ENCODE assay signal across 26 cellular contexts in the genomic region with DNA sequence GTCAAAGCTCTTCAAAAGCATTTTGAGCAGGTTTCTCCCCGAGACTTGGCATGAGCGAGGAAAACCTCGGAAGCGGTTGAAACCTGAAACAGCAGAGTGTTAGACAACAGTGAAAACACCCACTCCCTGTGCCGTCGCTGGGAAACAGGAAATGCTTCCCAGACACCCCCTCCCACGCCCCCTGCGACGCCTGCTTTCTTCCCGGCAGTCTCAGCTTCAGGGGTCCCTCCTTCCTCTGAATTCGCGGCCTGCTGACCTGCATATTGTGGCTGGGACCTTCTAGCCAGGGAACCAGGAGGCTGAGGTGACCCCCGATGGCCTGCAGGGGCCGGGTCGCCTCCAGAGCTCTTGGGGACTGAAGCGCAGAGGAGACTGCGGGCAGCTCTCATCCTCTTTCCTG.
DNase-seq lines count a peak whose midpoint lies in the region; ATAC-seq, FAIRE-seq and TF ChIP-seq lines count a peak whose summit lies in the region.
"Had no signal": no experiment of that assay in that cellular context is flagged by ENCODE, and none has a peak within 500 bp of the region (broad histone marks: within the 10 kb centered on the region; RNA-seq: fewer than 3 reads in every experiment).

No MANE protein-coding gene starts in this region.

- H3K4me2 ChIP-seq in GM23338 (peak overlapping the region; percentile 74; the same call in 1 of the 2 replicates), K562 (ENCODE audit: insufficient read depth, low read length) (no peak overlapping the region), neuronal stem cell (ENCODE audit: insufficient read depth, low read length, poor library complexity, severe bottlenecking) (no peak overlapping the region)

- in situ Hi-C loops in K562 (cut with MboI) = no loop called here

- H3K79me2 ChIP-seq in GM23338 (replicated peaks; ENCODE audit: insufficient read depth) = no peaks in the 10 kb centered on the region
- no peaks in the 10 kb centered on the region for H3K79me2 ChIP-seq in K562 (ENCODE audit: control insufficient read depth, insufficient read depth, low read length)

- H3K14ac ChIP-seq in neuronal stem cell (ENCODE audit: low read length) = no peak overlapping the region

- no peak for FAIRE-seq in K562 (lab: Jason Lieb, UNC)
- FAIRE-seq: small intestine had no signal

- DNase-seq in GM23338 (ENCODE audit: low spot score) = peak; percentile 52
- no peak for DNase-seq in K562 (ENCODE audit: extremely low read depth in 1 of 4, low spot score in 3 of 4)
- DNase-seq in iPS-NIHi11 (ENCODE audit: low spot score) = peak; percentile 37
- DNase-seq in neuronal stem cell (ENCODE audit: low spot score) = no peak
- DNase-seq in HPDE6-E6E7 (ENCODE audit: extremely low spot score) = no peak
- DNase-seq in T-cell = no peak
- no peak for DNase-seq in AML-193 (lab: John Stamatoyannopoulos, UW)
- DNase-seq: activated CD4-positive, CD25-positive, alpha-beta regulatory T cell treated with anti-CD3 and anti-CD28 coated beads, Interleukin-2, amount 50 U/mL, for 72 hours; activated naive CD8-positive, alpha-beta T cell treated with anti-CD3 and anti-CD28 coated beads, Interleukin-2, amount 10 ng/mL, durations not matched to agents 7 days and 5 days; brain microvascular endothelial cell; CD4-positive, alpha-beta T cell; DMS153; gastrocnemius medialis; Karpas-422; naive B cell; NCI-H1092; NCI-H2029 treated with DMSO at 0.1 percent for 48 hours; NCI-H510A; small intestine; substantia nigra; T1000 had no signal

- CTCF ChIA-PET in K562 (lab: Yijun Ruan, JAX; ENCODE audit: low intra/inter-chr PET ratio) = no interaction called here
- CTCF ChIA-PET in T-cell (lab: Charles Lee) = no interaction called here

- no peak overlapping the region for H3K23ac ChIP-seq in neuronal stem cell (ENCODE audit: low read depth, low read length, poor library complexity)

- H3K9me3 ChIP-seq in K562 (replicated peaks; ENCODE audit: control insufficient read depth, insufficient read depth, low read depth, low read length) (no peaks in the 10 kb centered on the region), neuronal stem cell (replicated peaks in 1 of 2; ENCODE audit: control insufficient read depth in 2 of 2, insufficient read depth in 1 of 2, low read depth in 1 of 2, low read length in 2 of 2) (peaks cover 0 to 2% of the 10 kb centered on the region in 2 donors)
- H3K9me3 ChIP-seq: gastrocnemius medialis, psoas muscle had no signal

- TF ChIP-seq POLR2A in K562 (conservative IDR thresholded peaks at IDR 0.05) = no peak

- BruUV-seq in K562 (replicated peaks; lab: Mats Ljungman, UMichigan) = no TSS peak

- H3K36me3 Mint-ChIP-seq in GM23338 (ENCODE audit: low read depth) (peaks cover 13% of the 10 kb centered on the region; the same call in 2 of the 3 replicates), T-cell (peaks cover 16% of the 10 kb centered on the region)
- H3K36me3 Mint-ChIP-seq: activated naive CD8-positive, alpha-beta T cell treated with anti-CD3 and anti-CD28 coated beads, Interleukin-2, amount 10 ng/mL, durations not matched to agents 7 days and 5 days; naive B cell had no signal

- no peaks in the 10 kb centered on the region for H3K9me2 ChIP-seq in GM23338 (ENCODE audit: insufficient read depth)

- no peak for TF ChIP-seq EP300 in K562 (IDR thresholded peaks at IDR 0.05; ENCODE audit: low read length)

- H3K4me1 ChIP-seq in GM23338 (ENCODE audit: insufficient read depth) = peaks cover 22% of the 10 kb centered on the region
- no peaks in the 10 kb centered on the region; a peak in 2 of 5 replicates for H3K4me1 ChIP-seq in K562 (replicated peaks in 1 of 2; ENCODE audit: control insufficient read depth in 2 of 2, insufficient read depth in 2 of 2, low read length in 2 of 2)
- H3K4me1 ChIP-seq in neuronal stem cell (ENCODE audit: control insufficient read depth in 2 of 2, insufficient read depth in 1 of 2, low read depth in 1 of 2, low read length in 2 of 2) = peaks cover 2 to 20% of the 10 kb centered on the region in 2 donors
- H3K4me1 ChIP-seq: psoas muscle had no signal

- no peak for TF ChIP-seq RAD21 in K562 (CRISPR knock-in tag; conservative IDR thresholded peaks at IDR 0.05 in 1 of 2, IDR thresholded peaks at IDR 0.05 in 1 of 2)

- intact Hi-C loops in K562 (cut with micrococcal nuclease) = no loop called here

- H2AFZ ChIP-seq in GM23338 (peak overlapping the region; percentile 74), K562 (ENCODE audit: low read depth, low read length) (no peak overlapping the region), neuronal stem cell (ENCODE audit: low read length) (peak overlapping the region; percentile 92)

- H3K27ac Mint-ChIP-seq in GM23338 (peak overlapping the region; percentile 65; the same call in 1 of the 2 replicates), T-cell (no peak overlapping the region)
- H3K27ac Mint-ChIP-seq: activated naive CD8-positive, alpha-beta T cell treated with anti-CD3 and anti-CD28 coated beads, Interleukin-2, amount 10 ng/mL, durations not matched to agents 7 days and 5 days; activated T-helper 1 cell treated with anti-CD3 and anti-CD28 coated beads, Interleukin-12 subunit alpha, Interleukin-12 subunit beta, Interleukin-2, Interleukin-4 antibody, amounts not matched to agents 30 ng/mL and 10 ng/mL and 1 ng/mL, durations not matched to agents 14 hours and 24 hours and 36 hours; CD4-positive, alpha-beta T cell; dendritic cell treated with granulocyte-macrophage colony-stimulating factor and Interleukin-4, amounts not matched to agents 40 ng/mL and 50 ng/mL, for 4 days; naive B cell had no signal

- H3K4me3 ChIP-seq in GM23338 (peak overlapping the region; percentile 36; the same call in 1 of the 2 replicates), K562 (no peak overlapping the region), neuronal stem cell (ENCODE audit: low read length in 2 of 2) (peak overlapping the region in 1 of 2 donors; percentile 13)
- H3K4me3 ChIP-seq: gastrocnemius medialis, psoas muscle had no signal

- H3K27me3 Mint-ChIP-seq in GM23338 (ENCODE audit: insufficient read depth, low read depth, poor library complexity) (peaks cover 14% of the 10 kb centered on the region), T-cell (no peaks in the 10 kb centered on the region)
- H3K27me3 Mint-ChIP-seq: activated naive CD8-positive, alpha-beta T cell treated with anti-CD3 and anti-CD28 coated beads, Interleukin-2, amount 10 ng/mL, durations not matched to agents 7 days and 5 days; CD4-positive, alpha-beta T cell had no signal

- peak; percentile 46 for ATAC-seq in GM23338
- peak; percentile 15; the same call in 1 of the 3 replicates for ATAC-seq in K562
- ATAC-seq in T-cell (replicated peaks in 1 of 4) = no peak
- ATAC-seq in GM21515 (IDR thresholded peaks at IDR 0.05; ENCODE audit: unreplicated experiment) = no peak
- ATAC-seq: gastrocnemius medialis, psoas muscle, SK-N-SH treated with all-trans-retinoic acid at 6 μM for 48 hours had no signal

- H2AK5ac ChIP-seq in neuronal stem cell (ENCODE audit: low read depth, low read length) = peak overlapping the region; percentile 31

- peaks cover 14% of the 10 kb centered on the region for H3K9me3 Mint-ChIP-seq in GM23338
- peaks cover 0 to 6% (median 0%) of the 10 kb centered on the region in 3 donors for H3K9me3 Mint-ChIP-seq in T-cell
- H3K9me3 Mint-ChIP-seq: CD4-positive, alpha-beta T cell; dendritic cell treated with granulocyte-macrophage colony-stimulating factor and Interleukin-4, amounts not matched to agents 40 ng/mL and 50 ng/mL, for 4 days had no signal

- H4K20me1 ChIP-seq in GM23338 (replicated peaks; ENCODE audit: insufficient read depth) (no peaks in the 10 kb centered on the region), K562 (replicated peaks; ENCODE audit: control insufficient read depth, insufficient read depth, low read length) (no peaks in the 10 kb centered on the region)

- H3F3A ChIP-seq in GM23338 (replicated peaks; ENCODE audit: low read depth) = peaks cover 15% of the 10 kb centered on the region

- H3K27ac ChIP-seq in GM23338 (ENCODE audit: low read depth) (peak overlapping the region; percentile 99), K562 (ENCODE audit: extremely low read depth, low read depth, low read length) (no peak overlapping the region), neuronal stem cell (replicated peaks; ENCODE audit: low read length) (no peak overlapping the region)
- H3K27ac ChIP-seq: brain microvascular endothelial cell, gastrocnemius medialis, psoas muscle had no signal

- H4K8ac ChIP-seq in neuronal stem cell (ENCODE audit: low read depth, low read length) = peak overlapping the region; percentile 45

- POLR2A ChIA-PET in K562 (lab: Yijun Ruan, JAX) (interaction anchor here (0.7 kb wide), 1 partner anchor 1280 kb away, joined by 4 read pairs; no protein-coding TSS in a partner anchor), T-cell (lab: Charles Lee) (interaction anchor here in 1 of 2 donors (0.6 kb wide), 1 partner anchor 12 kb away, joined by 5 read pairs; no protein-coding TSS in a partner anchor)

- no peaks in the 10 kb centered on the region for H3K79me1 ChIP-seq in neuronal stem cell (ENCODE audit: low read depth, low read length)

- no peak overlapping the region; a peak in 1 of 4 replicates for H3K9ac ChIP-seq in K562 (ENCODE audit: insufficient read depth in 1 of 2, low read depth in 2 of 2, low read length in 2 of 2)
- peak overlapping the region; percentile 53 for H3K9ac ChIP-seq in neuronal stem cell (ENCODE audit: low read depth, low read length, poor library complexity)

- H3K4me1 Mint-ChIP-seq in GM23338 (peaks cover 42% of the 10 kb centered on the region), T-cell (peaks cover 0 to 1% (median 0%) of the 10 kb centered on the region in 3 donors)
- H3K4me1 Mint-ChIP-seq: activated naive CD8-positive, alpha-beta T cell treated with anti-CD3 and anti-CD28 coated beads, Interleukin-2, amount 10 ng/mL, durations not matched to agents 7 days and 5 days; naive B cell had no signal

- H3K18ac ChIP-seq in neuronal stem cell (ENCODE audit: low read length) = peak overlapping the region; percentile 88

- H2BK12ac ChIP-seq in neuronal stem cell (ENCODE audit: low read length) = no peak overlapping the region

- H3K36me3 ChIP-seq in GM23338 (ENCODE audit: insufficient read depth) = no peaks in the 10 kb centered on the region
- H3K36me3 ChIP-seq in K562 (ENCODE audit: control insufficient read depth, insufficient read depth, low read length) = no peaks in the 10 kb centered on the region
- H3K36me3 ChIP-seq in neuronal stem cell (replicated peaks in 1 of 2; ENCODE audit: control insufficient read depth in 2 of 2, insufficient read depth in 2 of 2, low read length in 2 of 2) = no peaks in the 10 kb centered on the region
- H3K36me3 ChIP-seq: brain microvascular endothelial cell, gastrocnemius medialis had no signal

- H3K4ac ChIP-seq in neuronal stem cell (ENCODE audit: low read length) = no peak overlapping the region

- H3K27me3 ChIP-seq in GM23338 (ENCODE audit: insufficient read depth) (no peaks in the 10 kb centered on the region), K562 (ENCODE audit: control insufficient read depth in 2 of 2, insufficient read depth in 2 of 2, low read length in 2 of 2) (peaks cover 5 to 55% of the 10 kb centered on the region in 2 experiments; a peak in 4 of 5 replicates), neuronal stem cell (ENCODE audit: control insufficient read depth in 3 of 3, insufficient read depth in 3 of 3, low read depth in 1 of 3, low read length in 3 of 3) (no peaks in the 10 kb centered on the region)
- H3K27me3 ChIP-seq: brain microvascular endothelial cell, gastrocnemius medialis had no signal

- H3K4me3 Mint-ChIP-seq in GM23338 (peak overlapping the region; percentile 56), T-cell (no peak overlapping the region)
- H3K4me3 Mint-ChIP-seq: activated naive CD8-positive, alpha-beta T cell treated with anti-CD3 and anti-CD28 coated beads, Interleukin-2, amount 10 ng/mL, durations not matched to agents 7 days and 5 days; activated T-helper 1 cell treated with anti-CD3 and anti-CD28 coated beads, Interleukin-12 subunit alpha, Interleukin-12 subunit beta, Interleukin-2, Interleukin-4 antibody, amounts not matched to agents 30 ng/mL and 10 ng/mL and 1 ng/mL, durations not matched to agents 14 hours and 24 hours and 36 hours; CD4-positive, alpha-beta T cell; dendritic cell treated with granulocyte-macrophage colony-stimulating factor and Interleukin-4, amounts not matched to agents 40 ng/mL and 50 ng/mL, for 4 days; naive B cell had no signal

- 8% methylated on average over 11 of the region's 17 CpGs for WGBS in K562 (ENCODE audit: insufficient coverage, low coverage, missing lambda C conversion rate)
- no CpG with 5 or more reads among the region's 17 CpGs for WGBS in neuronal stem cell (ENCODE audit: extremely low coverage in 2 of 2, insufficient read length in 2 of 2, insufficient replicate concordance in 1 of 2), 2 donors

- H3K9me1 ChIP-seq in K562 (ENCODE audit: control insufficient read depth, insufficient read depth, low read length) = no peaks in the 10 kb centered on the region

- TF ChIP-seq CTCF in GM23338 (conservative IDR thresholded peaks at IDR 0.05; ENCODE audit: low read depth in 2 of 2) = peak in 1 of 2 experiments; percentile 1; a peak in 1 of 4 replicates
- no peak for TF ChIP-seq CTCF in K562 (IDR thresholded peaks at IDR 0.05 in 2 of 3, conservative IDR thresholded peaks at IDR 0.05 in 1 of 3; ENCODE audit: insufficient read depth in 2 of 3, low read depth in 1 of 3, low read length in 3 of 3)

- H2BK120ac ChIP-seq in neuronal stem cell (ENCODE audit: low read depth, low read length) = no peak overlapping the region

- peak overlapping the region; percentile 68 for H4K91ac ChIP-seq in neuronal stem cell (ENCODE audit: low read depth, low read length, poor library complexity)

- peak overlapping the region; percentile 19 for H2BK15ac ChIP-seq in neuronal stem cell (ENCODE audit: low read length)

- no peak overlapping the region for H2BK5ac ChIP-seq in neuronal stem cell (ENCODE audit: low read length)

Comparison
In these comparisons a context has a peak if more than half of its experiments do, and no peak if none do; other contexts are left out.
1. ATAC-seq: peak in GM23338 (single experiment) and K562 (single experiment); none in T-cell (0 of 4) and GM21515 (single experiment).
2. DNase-seq: peak in GM23338 (single experiment) and iPS-NIHi11 (single experiment); none in K562 (0 of 4), neuronal stem cell (single experiment), HPDE6-E6E7 (single experiment), T-cell (0 of 34) and AML-193 (0 of 2).